Comparison of ENCODE assay signal across 1 cellular context in the genomic region with DNA sequence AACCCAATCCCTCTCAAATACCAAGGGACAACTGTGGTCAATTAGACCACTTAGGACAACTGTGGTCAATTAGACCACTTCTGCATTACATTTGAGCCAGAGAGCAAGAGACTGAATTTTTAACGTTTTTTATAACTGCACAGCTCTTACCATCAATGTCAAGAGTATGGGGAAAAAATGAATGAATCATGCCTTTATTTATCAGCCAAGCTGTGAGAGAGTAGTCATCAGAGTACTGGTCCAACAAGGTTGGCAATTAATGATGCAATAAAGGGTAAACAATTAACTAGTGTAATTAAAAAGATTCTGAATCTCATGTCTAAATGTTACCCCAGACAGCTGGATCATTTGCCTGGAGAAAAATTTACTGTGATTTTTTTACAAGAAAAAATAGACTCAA.
TF ChIP-seq lines count a peak whose summit lies in the region.

No MANE protein-coding gene starts in this region.

TF ChIP-seq in GM23338, 12 proteins besides CTCF, POLR2A, EP300 and RAD21 (continued from another document):
- TF ChIP-seq, protein P1, sequence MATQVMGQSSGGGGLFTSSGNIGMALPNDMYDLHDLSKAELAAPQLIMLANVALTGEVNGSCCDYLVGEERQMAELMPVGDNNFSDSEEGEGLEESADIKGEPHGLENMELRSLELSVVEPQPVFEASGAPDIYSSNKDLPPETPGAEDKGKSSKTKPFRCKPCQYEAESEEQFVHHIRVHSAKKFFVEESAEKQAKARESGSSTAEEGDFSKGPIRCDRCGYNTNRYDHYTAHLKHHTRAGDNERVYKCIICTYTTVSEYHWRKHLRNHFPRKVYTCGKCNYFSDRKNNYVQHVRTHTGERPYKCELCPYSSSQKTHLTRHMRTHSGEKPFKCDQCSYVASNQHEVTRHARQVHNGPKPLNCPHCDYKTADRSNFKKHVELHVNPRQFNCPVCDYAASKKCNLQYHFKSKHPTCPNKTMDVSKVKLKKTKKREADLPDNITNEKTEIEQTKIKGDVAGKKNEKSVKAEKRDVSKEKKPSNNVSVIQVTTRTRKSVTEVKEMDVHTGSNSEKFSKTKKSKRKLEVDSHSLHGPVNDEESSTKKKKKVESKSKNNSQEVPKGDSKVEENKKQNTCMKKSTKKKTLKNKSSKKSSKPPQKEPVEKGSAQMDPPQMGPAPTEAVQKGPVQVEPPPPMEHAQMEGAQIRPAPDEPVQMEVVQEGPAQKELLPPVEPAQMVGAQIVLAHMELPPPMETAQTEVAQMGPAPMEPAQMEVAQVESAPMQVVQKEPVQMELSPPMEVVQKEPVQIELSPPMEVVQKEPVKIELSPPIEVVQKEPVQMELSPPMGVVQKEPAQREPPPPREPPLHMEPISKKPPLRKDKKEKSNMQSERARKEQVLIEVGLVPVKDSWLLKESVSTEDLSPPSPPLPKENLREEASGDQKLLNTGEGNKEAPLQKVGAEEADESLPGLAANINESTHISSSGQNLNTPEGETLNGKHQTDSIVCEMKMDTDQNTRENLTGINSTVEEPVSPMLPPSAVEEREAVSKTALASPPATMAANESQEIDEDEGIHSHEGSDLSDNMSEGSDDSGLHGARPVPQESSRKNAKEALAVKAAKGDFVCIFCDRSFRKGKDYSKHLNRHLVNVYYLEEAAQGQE (IDR thresholded peaks at IDR 0.05; ENCODE audit: unreplicated experiment) = no peak
